ENCODE assay signal across 15 cellular contexts in the genomic region with DNA sequence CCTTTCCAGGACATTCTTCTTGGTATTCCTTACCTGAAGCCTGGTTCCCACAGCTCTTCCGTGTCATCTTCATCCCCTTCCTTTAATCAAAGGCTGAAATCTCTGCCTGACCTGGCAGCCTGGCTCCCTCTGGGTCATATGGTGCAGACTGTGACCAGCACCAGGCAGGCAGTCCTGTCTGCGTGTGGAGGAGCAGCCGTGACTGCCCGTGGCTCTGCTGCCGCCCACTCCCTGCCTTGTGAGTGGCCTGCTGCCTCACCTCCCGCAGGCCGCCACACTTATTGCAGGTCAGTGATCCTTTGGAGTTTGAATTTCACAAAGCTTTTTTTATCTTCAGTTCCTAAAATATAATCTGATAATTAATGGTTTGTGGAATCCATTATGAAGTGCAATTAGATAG. TPM values are rescaled to one million over a fixed set of nuclear protein-coding genes. Genes with fewer than 3 reads are reported as not detected.
DNase-seq lines count a peak whose midpoint lies in the region; ATAC-seq, FAIRE-seq and TF ChIP-seq lines count a peak whose summit lies in the region.
"Had no signal": no experiment of that assay in that cellular context is flagged by ENCODE, and none has a peak within 500 bp of the region (broad histone marks: within the 10 kb centered on the region; RNA-seq: fewer than 3 reads in every experiment).

No MANE protein-coding gene starts in this region.

- H3K4me3 ChIP-seq in heart left ventricle, result no peak overlapping the region
- no peak overlapping the region for H3K4me3 ChIP-seq in astrocyte (ENCODE audit: insufficient read depth, low read depth, low read length)
- H3K4me3 ChIP-seq in suprapubic skin, result no peak overlapping the region
- H3K4me3 ChIP-seq: SJSA1 had no signal

- H3K27me3 ChIP-seq in heart left ventricle (no peaks in the 10 kb centered on the region), astrocyte (ENCODE audit: insufficient read depth, low read length) (no peaks in the 10 kb centered on the region), suprapubic skin (no peaks in the 10 kb centered on the region)
- H3K27me3 ChIP-seq: SJSA1 had no signal

- no peaks in the 10 kb centered on the region for H3K9me3 Mint-ChIP-seq in astrocyte (ENCODE audit: unreplicated experiment)

- no peak overlapping the region for H2AFZ ChIP-seq in astrocyte (ENCODE audit: low read depth, low read length)

- DNase-seq in cardiac septum (ENCODE audit: low spot score) (peak; percentile 26), heart left ventricle (no peak), astrocyte (ENCODE audit: low read depth) (peak; percentile 8), left kidney (ENCODE audit: low read depth, low spot score) (peak; percentile 45), suprapubic skin (ENCODE audit: low spot score in 2 of 2) (peak; percentile 30 to 56), GDM1 (lab: John Stamatoyannopoulos, UW) (no peak), NCI-H146 (lab: John Stamatoyannopoulos, UW) (no peak), D341Med (ENCODE audit: low spot score) (no peak)
- DNase-seq: Kasumi-1, NCI-H2029 had no signal

- H3K4me2 ChIP-seq in astrocyte (ENCODE audit: low read length), result no peak overlapping the region

- H3K9me3 ChIP-seq in heart left ventricle (no peaks in the 10 kb centered on the region), astrocyte (ENCODE audit: insufficient read depth, low read depth, low read length) (no peaks in the 10 kb centered on the region), suprapubic skin (no peaks in the 10 kb centered on the region)
- H3K9me3 ChIP-seq: SJSA1 had no signal

- H3K4me3 Mint-ChIP-seq in astrocyte (ENCODE audit: unreplicated experiment), result no peak overlapping the region

- H3K79me2 ChIP-seq in astrocyte (ENCODE audit: insufficient read depth, low read length), result no peaks in the 10 kb centered on the region

- intact Hi-C loops in cardiac septum (cut with DNase I), result loop anchor here (5.0 kb wide), 1 partner anchor 115 kb away; a partner anchor contains a TSS
- intact Hi-C loops in heart left ventricle (cut with DNase I), result loop anchor here in 6 of 10 donors (2.0 to 10.0 kb wide), 3 partner anchors 102 to 116 kb away; a partner anchor contains a TSS

- H3K27me3 Mint-ChIP-seq in astrocyte (ENCODE audit: low read depth, unreplicated experiment), result peaks cover 7% of the 10 kb centered on the region

- H3K27ac ChIP-seq in heart left ventricle, result no peak overlapping the region
- H3K27ac ChIP-seq in astrocyte (ENCODE audit: low read depth, low read length), result no peak overlapping the region
- H3K27ac ChIP-seq in suprapubic skin, result no peak overlapping the region
- H3K27ac ChIP-seq: C4-2B, RWPE1, SJSA1 had no signal

- H3K4me1 ChIP-seq in heart left ventricle (peaks cover 0 to 25% (median 16%) of the 10 kb centered on the region in 12 donors), astrocyte (ENCODE audit: insufficient read depth, low read length) (peaks cover 4% of the 10 kb centered on the region), suprapubic skin (peaks cover 9% of the 10 kb centered on the region)
- H3K4me1 ChIP-seq: SJSA1 had no signal

- no peak for TF ChIP-seq EP300 in suprapubic skin (IDR thresholded peaks at IDR 0.05)

- no peak for ATAC-seq in heart left ventricle

- no peak for TF ChIP-seq POLR2A in heart left ventricle (IDR thresholded peaks at IDR 0.05)
- no peak for TF ChIP-seq POLR2A in suprapubic skin (IDR thresholded peaks at IDR 0.05)

- 80 to 96% (median 88%) methylated on average over 7 of the region's 7 CpGs for WGBS in heart left ventricle, 4 donors
- 88% methylated on average over 7 of the region's 7 CpGs for WGBS in suprapubic skin

- peaks cover 4% of the 10 kb centered on the region for H3K36me3 Mint-ChIP-seq in astrocyte (ENCODE audit: low read depth, unreplicated experiment)

- H4K20me1 ChIP-seq in astrocyte (ENCODE audit: insufficient read depth, low read length), result peaks cover 6% of the 10 kb centered on the region

- TF ChIP-seq CTCF in heart left ventricle (IDR thresholded peaks at IDR 0.05), result no peak
- no peak for TF ChIP-seq CTCF in astrocyte (IDR thresholded peaks at IDR 0.05; ENCODE audit: insufficient read depth, low read depth, low read length)
- TF ChIP-seq CTCF in suprapubic skin (IDR thresholded peaks at IDR 0.05), result no peak

- peaks cover 2% of the 10 kb centered on the region for H3K4me1 Mint-ChIP-seq in astrocyte (ENCODE audit: low read depth, unreplicated experiment)

- H3K36me3 ChIP-seq in heart left ventricle (peaks cover 0 to 65% (median 59%) of the 10 kb centered on the region in 9 donors), astrocyte (ENCODE audit: insufficient read depth, low read length) (peaks cover 29% of the 10 kb centered on the region), suprapubic skin (peaks cover 61% of the 10 kb centered on the region)

- FAIRE-seq in astrocyte (lab: Jason Lieb, UNC), result no peak
- FAIRE-seq: GM12891 had no signal

- no peak overlapping the region for H3K27ac Mint-ChIP-seq in astrocyte (ENCODE audit: unreplicated experiment)

- H3K9ac ChIP-seq in astrocyte (ENCODE audit: low read length), result no peak overlapping the region

RNA-seq across cellular contexts. Expression of a gene that starts 36.2 kb away (rescaled TPM):
- total RNA-seq in cardiac septum (not detected), heart left ventricle (under 1 TPM in 2 of 9 donors, not detected in 7; 0.08 to 0.12 TPM), astrocyte (0.17 and 0.23 TPM in 2 replicates), suprapubic skin (under 1 TPM in 2 of 4 donors, not detected in 2; 0.34 to 0.64 TPM)
- not detected for polyA plus RNA-seq in heart left ventricle
- total RNA-seq: A172, SJSA1 had no signal

Comparison
In these comparisons a context has a peak if more than half of its experiments do, and no peak if none do; other contexts are left out.
1. DNase-seq: peak in cardiac septum (single experiment), astrocyte (single experiment), left kidney (single experiment) and suprapubic skin (2 of 2); none in heart left ventricle (0 of 5), GDM1 (single experiment), NCI-H146 (single experiment) and D341Med (single experiment).